ENCODE assay signal across 1 cellular context in genomic region chr2:63790491-63790890, GRCh38.
TF ChIP-seq lines count a peak whose summit lies in the region.

No MANE protein-coding gene starts in this region.

TF ChIP-seq in H1, 55 proteins besides CTCF, POLR2A, EP300 and RAD21:
- TF ChIP-seq RXRA (IDR thresholded peaks at IDR 0.05; ENCODE audit: insufficient read depth, low read depth, low read length) (no peak), CHD1 (IDR thresholded peaks at IDR 0.05; ENCODE audit: low read depth, low read length) (no peak), CHD7 (IDR thresholded peaks at IDR 0.05; ENCODE audit: insufficient replicate concordance, low read length) (no peak), TAF7 (optimal IDR thresholded peaks at IDR 0.05; ENCODE audit: borderline replicate concordance, low read depth, low read length) (no peak), CEBPB (IDR thresholded peaks at IDR 0.05; ENCODE audit: low read depth, low read length) (no peak), CTBP2 (IDR thresholded peaks at IDR 0.05; ENCODE audit: borderline replicate concordance, insufficient read depth, insufficient read length, low read length) (no peak), ATF2 (IDR thresholded peaks at IDR 0.05; ENCODE audit: low read length) (no peak)
